Comparison of ENCODE assay signal across 9 cellular contexts in genomic region chr12:54370218-54370730, GRCh38.
DNase-seq lines count a peak whose midpoint lies in the region; ATAC-seq and TF ChIP-seq lines count a peak whose summit lies in the region.
"Had no signal": no experiment of that assay in that cellular context is flagged by ENCODE, and none has a peak within 500 bp of the region (broad histone marks: within the 10 kb centered on the region; RNA-seq: fewer than 3 reads in every experiment).

No MANE protein-coding gene starts in this region.

- no peak overlapping the region for H3K27ac Mint-ChIP-seq in stimulated activated memory B cell treated with anti-CD40 and anti-IgM and Interleukin-4, amounts not matched to agents 10 μg/mL and 1 μg/mL and 100 μg/mL, for 72 hours
- H3K27ac Mint-ChIP-seq: CD8-positive, alpha-beta T cell had no signal

- H3K4me1 Mint-ChIP-seq in stimulated activated memory B cell treated with anti-CD40 and anti-IgM and Interleukin-4, amounts not matched to agents 10 μg/mL and 1 μg/mL and 100 μg/mL, for 72 hours = peaks cover 23% of the 10 kb centered on the region

- H3K4me1 ChIP-seq in HAP-1 = peaks cover 3% of the 10 kb centered on the region

- DNase-seq in NCI-H82 (lab: John Stamatoyannopoulos, UW) (peak; percentile 81), NCI-H82 treated with DMSO at 0.1 percent for 48 hours (lab: John Stamatoyannopoulos, UW; ENCODE audit: unreplicated experiment) (no peak), NCI-H69 (lab: John Stamatoyannopoulos, UW) (peak; percentile 72), choroid plexus epithelial cell (ENCODE audit: low read depth) (peak; percentile 79), HAP-1 (ENCODE audit: low spot score in 2 of 2) (no peak), NCI-H774 (lab: John Stamatoyannopoulos, UW) (no peak)

- ATAC-seq in stimulated activated memory B cell treated with anti-CD40 and anti-IgM and Interleukin-4, amounts not matched to agents 10 μg/mL and 1 μg/mL and 100 μg/mL, for 72 hours = peak; percentile 37
- ATAC-seq: CD8-positive, alpha-beta T cell had no signal

- no peak overlapping the region for H3K4me3 Mint-ChIP-seq in stimulated activated memory B cell treated with anti-CD40 and anti-IgM and Interleukin-4, amounts not matched to agents 10 μg/mL and 1 μg/mL and 100 μg/mL, for 72 hours

- H3K4me3 ChIP-seq in choroid plexus epithelial cell (ENCODE audit: low read depth, low read length) (peak overlapping the region; percentile 56), HAP-1 (no peak overlapping the region)

- in situ Hi-C loops in HAP-1 (cut with MboI; ENCODE audit: low sequenced_read_pairs) = loop anchor here (25.0 kb wide), 1 partner anchor 383 kb away; the partner anchor contains the start of gene HOXC10

- no peaks in the 10 kb centered on the region for H3K27me3 ChIP-seq in layer of hippocampus (ENCODE audit: control insufficient read depth, insufficient read depth, low read length)
- no peaks in the 10 kb centered on the region for H3K27me3 ChIP-seq in HAP-1 (ENCODE audit: low read depth)

- no peaks in the 10 kb centered on the region for H3K9me3 ChIP-seq in HAP-1

- H3K9me3 Mint-ChIP-seq in stimulated activated memory B cell treated with anti-CD40 and anti-IgM and Interleukin-4, amounts not matched to agents 10 μg/mL and 1 μg/mL and 100 μg/mL, for 72 hours = no peaks in the 10 kb centered on the region
- H3K9me3 Mint-ChIP-seq: CD8-positive, alpha-beta T cell had no signal

- TF ChIP-seq CTCF in choroid plexus epithelial cell (conservative IDR thresholded peaks at IDR 0.05; ENCODE audit: low read depth, low read length) = peak; percentile 81

- no peaks in the 10 kb centered on the region for H3K36me3 Mint-ChIP-seq in stimulated activated memory B cell treated with anti-CD40 and anti-IgM and Interleukin-4, amounts not matched to agents 10 μg/mL and 1 μg/mL and 100 μg/mL, for 72 hours
- H3K36me3 Mint-ChIP-seq: CD8-positive, alpha-beta T cell had no signal

- no peaks in the 10 kb centered on the region for H3K27me3 Mint-ChIP-seq in stimulated activated memory B cell treated with anti-CD40 and anti-IgM and Interleukin-4, amounts not matched to agents 10 μg/mL and 1 μg/mL and 100 μg/mL, for 72 hours

- H3K27ac ChIP-seq in layer of hippocampus (ENCODE audit: low read depth, low read length) = peak overlapping the region; percentile 46

- no peaks in the 10 kb centered on the region for H3K36me3 ChIP-seq in HAP-1 (replicated peaks)

Comparison
In these comparisons a context has a peak if more than half of its experiments do, and no peak if none do; other contexts are left out.
1. DNase-seq: peak in NCI-H82 (single experiment), NCI-H69 (single experiment) and choroid plexus epithelial cell (single experiment); none in NCI-H82 treated with DMSO at 0.1 percent for 48 hours (single experiment), HAP-1 (0 of 2) and NCI-H774 (single experiment).